In genomic region chr13:111153279-111153976, GRCh38 we compare ENCODE assay signal across 8 cellular contexts. TPM values are rescaled to one million over a fixed set of nuclear protein-coding genes. Genes with fewer than 3 reads are reported as not detected.
DNase-seq lines count a peak whose midpoint lies in the region; TF ChIP-seq lines count a peak whose summit lies in the region.

No MANE protein-coding gene starts in this region.

- in situ Hi-C loops in G401 (cut with HindIII; ENCODE audit: low sequenced_read_pairs), result no loop called here

- H3K9me3 ChIP-seq in neural progenitor cell (ENCODE audit: low read depth) (no peaks in the 10 kb centered on the region), stomach smooth muscle (ENCODE audit: control insufficient read depth in 2 of 2, low read length in 2 of 2) (no peaks in the 10 kb centered on the region)

- peaks cover 20% of the 10 kb centered on the region for H3K4me1 Mint-ChIP-seq in neural progenitor cell

- peaks cover 2% of the 10 kb centered on the region for H3K36me3 Mint-ChIP-seq in neural progenitor cell

- H3K27ac Mint-ChIP-seq in neural progenitor cell, result peak overlapping the region; percentile 78

- no peaks in the 10 kb centered on the region for H3K9me3 Mint-ChIP-seq in neural progenitor cell

- peak overlapping the region; percentile 94 for H3K4me3 Mint-ChIP-seq in neural progenitor cell

- no peaks in the 10 kb centered on the region for H3K36me3 ChIP-seq in H7 (replicated peaks; ENCODE audit: control insufficient read depth, insufficient read depth, low read length)
- H3K36me3 ChIP-seq in neural progenitor cell, result no peaks in the 10 kb centered on the region
- H3K36me3 ChIP-seq in stomach smooth muscle (ENCODE audit: control insufficient read depth in 2 of 2, insufficient read depth in 2 of 2, low read length in 2 of 2), result no peaks in the 10 kb centered on the region

- DNase-seq in G401 (ENCODE audit: low spot score) (peak; percentile 87), H7 (peak; percentile 97), LoVo (ENCODE audit: low spot score) (peak; percentile 85), SHP77 (lab: John Stamatoyannopoulos, UW) (peak; percentile 96 to 97), activated gamma-delta T cell treated with Interleukin-2 at 50 U/mL for 16 hours (peak; percentile 90), foreskin fibroblast (peak; percentile 90 to 97), neural progenitor cell (ENCODE audit: low spot score) (peak; percentile 96)

- H3K4me1 ChIP-seq in neural progenitor cell (peaks cover 17% of the 10 kb centered on the region), stomach smooth muscle (ENCODE audit: control insufficient read depth, insufficient read depth, low read length) (peaks cover 9% of the 10 kb centered on the region)

- H3K27ac ChIP-seq in neural progenitor cell (peak overlapping the region; percentile 94), stomach smooth muscle (ENCODE audit: low read length) (peak overlapping the region; percentile 95)

- peaks cover 53% of the 10 kb centered on the region for H3K79me2 ChIP-seq in neural progenitor cell (ENCODE audit: low read depth)

- H3K27me3 ChIP-seq in H7 (ENCODE audit: control insufficient read depth, insufficient read depth, low read length) (no peaks in the 10 kb centered on the region), neural progenitor cell (no peaks in the 10 kb centered on the region), stomach smooth muscle (ENCODE audit: control insufficient read depth in 1 of 2, insufficient read depth in 2 of 2, low read length in 2 of 2) (no peaks in the 10 kb centered on the region)

- TF ChIP-seq CTCF in foreskin fibroblast (IDR thresholded peaks at IDR 0.05; ENCODE audit: low read depth, low read length) (no peak), neural progenitor cell (IDR thresholded peaks at IDR 0.05) (peak; percentile 39)

- peak overlapping the region; percentile 20 for H2AFZ ChIP-seq in neural progenitor cell (replicated peaks)

- no peaks in the 10 kb centered on the region for H3K27me3 Mint-ChIP-seq in neural progenitor cell (ENCODE audit: insufficient read depth, low read depth)

- peaks cover 31% of the 10 kb centered on the region for H4K20me1 ChIP-seq in neural progenitor cell (ENCODE audit: low read depth)

- peak overlapping the region; percentile 96 for H3K4me2 ChIP-seq in neural progenitor cell

- H3K9ac ChIP-seq in neural progenitor cell (peak overlapping the region; percentile 95), stomach smooth muscle (ENCODE audit: low read length in 2 of 2) (peak overlapping the region; percentile 95 to 97)

- peak overlapping the region; percentile 89 for H3K4me3 ChIP-seq in H7 (ENCODE audit: insufficient read depth, low read depth, low read length)
- H3K4me3 ChIP-seq in foreskin fibroblast (ENCODE audit: low read depth in 1 of 2, low read length in 2 of 2), result peak overlapping the region; percentile 85 to 95
- peak overlapping the region; percentile 77 for H3K4me3 ChIP-seq in neural progenitor cell
- peak overlapping the region; percentile 87 to 93 for H3K4me3 ChIP-seq in stomach smooth muscle (ENCODE audit: low read length in 2 of 2)

- H3F3A ChIP-seq in neural progenitor cell (ENCODE audit: low read depth), result peaks cover 23% of the 10 kb centered on the region

RNA-seq across cellular contexts. Expression of gene ARHGEF7, which starts 38.3 kb away (rescaled TPM):
- 25.4 and 29.3 TPM in 2 replicates for total RNA-seq in G401 (2014; rRNA removed; shearing (Covaris generic))
- total RNA-seq in H7 (2014; rRNA removed; shearing (Covaris generic)), result 20.8 and 31.6 TPM in 2 replicates
- total RNA-seq in neural progenitor cell (ENCODE audit: low replicate concordance), result 58.9 and 64.6 TPM in 2 replicates

Comparison
In these comparisons a context has a peak if more than half of its experiments do, and no peak if none do; other contexts are left out.
1. Peak in every context shown above with its lines: DNase-seq, H3K4me3 ChIP-seq and H3K27ac ChIP-seq.